Comparison of ENCODE assay signal across 14 cellular contexts in the genomic region with DNA sequence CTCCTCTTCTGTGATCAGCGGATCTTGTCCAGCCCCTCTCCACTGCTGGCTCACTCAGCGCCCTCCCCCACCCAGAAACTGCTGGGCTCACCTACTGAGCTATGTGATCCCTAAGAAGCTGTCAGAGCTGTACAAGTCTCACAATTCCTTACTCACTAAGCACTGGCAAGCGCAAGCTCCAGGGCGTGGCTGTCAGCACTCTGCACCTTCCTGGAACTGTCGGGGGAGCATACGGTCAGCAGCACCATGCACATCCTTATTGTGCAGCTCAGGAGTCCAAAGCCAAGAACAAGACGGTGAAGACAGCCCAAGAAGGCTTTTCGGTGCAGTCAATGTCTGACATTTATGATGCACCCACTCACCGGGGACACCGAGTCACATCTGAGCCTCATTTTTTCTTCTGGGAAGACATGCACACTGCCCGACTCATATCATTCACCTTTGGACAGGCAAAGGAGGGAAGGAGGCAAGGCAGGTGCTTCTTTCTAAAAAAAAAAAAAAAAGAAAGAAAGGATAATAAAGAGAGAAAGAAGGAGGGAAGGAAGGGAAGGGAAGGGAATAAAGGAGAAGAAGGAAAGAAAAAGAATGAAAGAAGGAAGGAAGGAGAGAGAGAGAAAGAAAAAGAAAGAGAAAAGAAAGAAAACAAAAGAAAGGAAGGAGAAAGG. TPM values are rescaled to one million over a fixed set of nuclear protein-coding genes. Genes with fewer than 3 reads are reported as not detected.
DNase-seq lines count a peak whose midpoint lies in the region; ATAC-seq and TF ChIP-seq lines count a peak whose summit lies in the region.
"Had no signal": no experiment of that assay in that cellular context is flagged by ENCODE, and none has a peak within 500 bp of the region (broad histone marks: within the 10 kb centered on the region; RNA-seq: fewer than 3 reads in every experiment).

No MANE protein-coding gene starts in this region.

- H3K27ac ChIP-seq in foreskin keratinocyte (peak overlapping the region; percentile 76), prostate gland (peak overlapping the region in 1 of 2 donors; percentile 10)

- in situ Hi-C loops in Caki2 (cut with HindIII; ENCODE audit: low pct_unique_long_range_greater_than_20kb, low sequenced_read_pairs): no loop called here

- H3K4me1 ChIP-seq in foreskin keratinocyte (peaks cover 30% of the 10 kb centered on the region), prostate gland (replicated peaks) (no peaks in the 10 kb centered on the region)

- H3K4me3 ChIP-seq in prostate gland: no peak overlapping the region

- WGBS in prostate gland: 30% methylated on average over 11 of the region's 11 CpGs

- peak; percentile 78 for ATAC-seq in foreskin keratinocyte
- ATAC-seq in HG02610 (IDR thresholded peaks at IDR 0.05; ENCODE audit: unreplicated experiment): no peak
- ATAC-seq in GM18868 (IDR thresholded peaks at IDR 0.05; ENCODE audit: unreplicated experiment): no peak

- no peaks in the 10 kb centered on the region for H3K27me3 ChIP-seq in foreskin keratinocyte
- no peaks in the 10 kb centered on the region for H3K27me3 ChIP-seq in prostate gland (replicated peaks; ENCODE audit: insufficient read depth)

- no peaks in the 10 kb centered on the region for H3K36me3 ChIP-seq in prostate gland

- intact Hi-C loops in prostate gland (cut with DNase I): loop anchor here (10.0 kb wide), 1 partner anchor 55 kb away; no protein-coding TSS in a partner anchor

- TF ChIP-seq CTCF in foreskin keratinocyte (conservative IDR thresholded peaks at IDR 0.05): no peak
- TF ChIP-seq CTCF in prostate gland (IDR thresholded peaks at IDR 0.05): no peak

- TF ChIP-seq POLR2A in prostate gland (IDR thresholded peaks at IDR 0.05): peak; percentile 38

- DNase-seq in Caki2 (ENCODE audit: low read depth): peak; percentile 73
- DNase-seq in SW480 (ENCODE audit: low spot score): peak; percentile 70
- peak; percentile 84 to 92 for DNase-seq in foreskin keratinocyte
- DNase-seq in prostate gland (ENCODE audit: low spot score): peak; percentile 60
- no peak for DNase-seq in NCI-H1092 treated with DMSO at 0.1 percent for 48 hours (lab: John Stamatoyannopoulos, UW)
- DNase-seq in C1 segment of cervical spinal cord (lab: John Stamatoyannopoulos, UW): no peak
- DNase-seq: activated CD4-positive, alpha-beta T cell treated with anti-CD3 and anti-CD28 coated beads, Interleukin-2, amount 50 U/mL, for 48 hours; anterior cingulate cortex; DND-41; glutamatergic neuron; NCI-H2227 treated with DMSO at 0.1 percent for 48 hours; stimulated activated CD4-positive, alpha-beta T cell treated with anti-CD3 and anti-CD28 coated beads, Interleukin-1b, Interleukin-23, amount 100 ng/mL, for 48 hours had no signal

- H3K9me3 ChIP-seq in prostate gland: no peaks in the 10 kb centered on the region

RNA-seq across cellular contexts. Expression of a gene that starts 56.3 kb away (rescaled TPM):
- 21.4 and 28.8 TPM in 2 replicates for total RNA-seq in Caki2 (2014; rRNA removed; shearing (Covaris generic); ENCODE audit: low replicate concordance)
- total RNA-seq in foreskin keratinocyte: 15.6 and 16.6 TPM in 2 replicates
- polyA plus RNA-seq in foreskin keratinocyte: 14.3 and 16.6 TPM in 2 replicates
- 10 to 100 TPM; 16.6 to 24.5 TPM for total RNA-seq in prostate gland

Comparison
In these comparisons a context has a peak if more than half of its experiments do, and no peak if none do; other contexts are left out.
1. DNase-seq: peak in Caki2 (single experiment), SW480 (single experiment), foreskin keratinocyte (2 of 2) and prostate gland (single experiment); none in NCI-H1092 treated with DMSO at 0.1 percent for 48 hours (single experiment) and C1 segment of cervical spinal cord (0 of 14).